In genomic region chr3:184362668-184363540, GRCh38 we compare ENCODE assay signal across 8 cellular contexts. TPM values are rescaled to one million over a fixed set of nuclear protein-coding genes. Genes with fewer than 3 reads are reported as not detected.
DNase-seq lines count a peak whose midpoint lies in the region; ATAC-seq and TF ChIP-seq lines count a peak whose summit lies in the region.

No MANE protein-coding gene starts in this region.

- peak overlapping the region; percentile 97 for H3K27ac Mint-ChIP-seq in Caco-2 (ENCODE audit: unreplicated experiment)
- H3K27ac Mint-ChIP-seq in activated CD8-positive, alpha-beta memory T cell treated with anti-CD3 and anti-CD28 coated beads, Interleukin-2, amount 10 ng/mL, durations not matched to agents 7 days and 5 days: peak overlapping the region; percentile 96

- peaks cover 49% of the 10 kb centered on the region for H3K36me3 Mint-ChIP-seq in Caco-2 (ENCODE audit: insufficient read depth, unreplicated experiment)
- peaks cover 29% of the 10 kb centered on the region for H3K36me3 Mint-ChIP-seq in activated CD8-positive, alpha-beta memory T cell treated with anti-CD3 and anti-CD28 coated beads, Interleukin-2, amount 10 ng/mL, durations not matched to agents 7 days and 5 days

- H3K27me3 ChIP-seq in Caco-2 (replicated peaks; ENCODE audit: control insufficient read depth, insufficient read depth, low read length) (no peaks in the 10 kb centered on the region; the same call in 1 of the 2 replicates), endocrine pancreas (ENCODE audit: control insufficient read depth, insufficient read depth, low read length) (no peaks in the 10 kb centered on the region)

- intact Hi-C loops in Caco-2 (cut with micrococcal nuclease; ENCODE audit: unreplicated experiment): loop anchor here (1.0 kb wide), 1 partner anchor 49 kb away; the partner anchor contains the start of gene EIF4G1

- H3K27me3 Mint-ChIP-seq in Caco-2 (ENCODE audit: insufficient read depth, unreplicated experiment): no peaks in the 10 kb centered on the region
- H3K27me3 Mint-ChIP-seq in activated CD8-positive, alpha-beta memory T cell treated with anti-CD3 and anti-CD28 coated beads, Interleukin-2, amount 10 ng/mL, durations not matched to agents 7 days and 5 days: peaks cover 5% of the 10 kb centered on the region

- H3K9me3 ChIP-seq in Caco-2 (no peaks in the 10 kb centered on the region), endocrine pancreas (ENCODE audit: control insufficient read depth, low read length) (no peaks in the 10 kb centered on the region)

- CTCF ChIA-PET in Caco-2 (lab: Charles Lee): interaction anchor here (0.9 to 2.6 kb wide), 6 partner anchors 9 to 198 kb away, joined by 3 to 12 read pairs (median 4); partner anchors contain the start of genes EPHB3 and FAM131A
- CTCF ChIA-PET in activated CD8-positive, alpha-beta memory T cell treated with anti-CD3 and anti-CD28 coated beads, Interleukin-2, amount 10 ng/mL, durations not matched to agents 7 days and 5 days (lab: Charles Lee): interaction anchor here (1.2 to 1.6 kb wide), 6 partner anchors 9 to 478 kb away, joined by 3 to 11 read pairs (median 3); partner anchors contain the start of gene PARL

- H3K36me3 ChIP-seq in Caco-2 (ENCODE audit: control insufficient read depth, insufficient read depth, low read length): peaks cover 1% of the 10 kb centered on the region; the same call in 1 of the 2 replicates
- peaks cover 2% of the 10 kb centered on the region for H3K36me3 ChIP-seq in endocrine pancreas (ENCODE audit: control insufficient read depth, insufficient read depth, low read length)

- peaks cover 11% of the 10 kb centered on the region for H3K4me1 Mint-ChIP-seq in Caco-2 (ENCODE audit: low read depth, unreplicated experiment)
- H3K4me1 Mint-ChIP-seq in activated CD8-positive, alpha-beta memory T cell treated with anti-CD3 and anti-CD28 coated beads, Interleukin-2, amount 10 ng/mL, durations not matched to agents 7 days and 5 days: peaks cover 36% of the 10 kb centered on the region

- H3K9me3 Mint-ChIP-seq in Caco-2 (ENCODE audit: unreplicated experiment): no peaks in the 10 kb centered on the region
- H3K9me3 Mint-ChIP-seq in activated CD8-positive, alpha-beta memory T cell treated with anti-CD3 and anti-CD28 coated beads, Interleukin-2, amount 10 ng/mL, durations not matched to agents 7 days and 5 days (ENCODE audit: low read depth): no peaks in the 10 kb centered on the region

- H3K4me3 Mint-ChIP-seq in Caco-2 (ENCODE audit: unreplicated experiment): peak overlapping the region; percentile 97
- peak overlapping the region; percentile 94 for H3K4me3 Mint-ChIP-seq in activated CD8-positive, alpha-beta memory T cell treated with anti-CD3 and anti-CD28 coated beads, Interleukin-2, amount 10 ng/mL, durations not matched to agents 7 days and 5 days

- peak; percentile 87 for ATAC-seq in GM21360 (IDR thresholded peaks at IDR 0.05; ENCODE audit: unreplicated experiment)
- peak; percentile 86 for ATAC-seq in activated CD8-positive, alpha-beta memory T cell treated with anti-CD3 and anti-CD28 coated beads, Interleukin-2, amount 10 ng/mL, durations not matched to agents 7 days and 5 days

- peak; percentile 61 to 66 for TF ChIP-seq CTCF in Caco-2 (IDR thresholded peaks at IDR 0.05; ENCODE audit: insufficient read depth in 1 of 2, low read depth in 1 of 2, low read length in 1 of 2, severe bottlenecking in 1 of 2, unreplicated experiment in 1 of 2)

- DNase-seq in Caco-2: peak; percentile 98 to 99
- DNase-seq in HT1080 (ENCODE audit: low read depth): peak; percentile 99
- peak; percentile 99 to 100 for DNase-seq in NOMO-1 (lab: John Stamatoyannopoulos, UW; ENCODE audit: unreplicated experiment in 2 of 2)
- DNase-seq in activated CD8-positive, alpha-beta memory T cell treated with anti-CD3 and anti-CD28 coated beads, Interleukin-2, amount 10 ng/mL, durations not matched to agents 7 days and 5 days: peak; percentile 99
- DNase-seq in mesenteric fat pad (ENCODE audit: low spot score): peak; percentile 97
- peak; percentile 94 for DNase-seq in stimulated activated CD8-positive, alpha-beta memory T cell treated with anti-CD3 and anti-CD28 coated beads, Interleukin-15, amount 100 ng/mL, for 24 hours (ENCODE audit: low read depth)

- POLR2A ChIA-PET in Caco-2 (lab: Charles Lee): interaction anchor here (0.6 to 1.7 kb wide), 6 partner anchors 10 to 199 kb away, joined by 4 to 8 read pairs (median 5); partner anchors contain the start of gene EPHB3

- peak overlapping the region; percentile 79 for H3K9ac ChIP-seq in endocrine pancreas (ENCODE audit: control insufficient read depth, insufficient read depth, low read length)

- BruUV-seq in Caco-2 (replicated peaks; lab: Mats Ljungman, UMichigan): no TSS peak

- H3K4me3 ChIP-seq in Caco-2 (ENCODE audit: low read depth, low read length) (peak overlapping the region; percentile 74), endocrine pancreas (ENCODE audit: control insufficient read depth, insufficient read depth, low read length) (peak overlapping the region; percentile 62)

- H3K4me1 ChIP-seq in Caco-2: peaks cover 6% of the 10 kb centered on the region; the same call in 1 of the 2 replicates
- no peaks in the 10 kb centered on the region for H3K4me1 ChIP-seq in endocrine pancreas (ENCODE audit: control insufficient read depth, insufficient read depth, low read length)

RNA-seq across cellular contexts. Expression of gene POLR2H, which starts 1.4 kb away (rescaled TPM):
- total RNA-seq in Caco-2 (2022) (96.4 and 101 TPM in 2 replicates), mesenteric fat pad (51.7 TPM)
- total RNA-seq in HT1080 (2014; rRNA removed; shearing (Covaris generic)): 327 and 330 TPM in 2 replicates
- 326 and 401 TPM in 2 replicates for polyA plus RNA-seq in HT1080 (2015; cell fraction: cytosol; rRNA removed)
- polyA plus RNA-seq in HT1080 (2015; cell fraction: nucleus; rRNA removed): 386 and 402 TPM in 2 replicates
- total RNA-seq in activated CD8-positive, alpha-beta memory T cell treated with anti-CD3 and anti-CD28 coated beads, Interleukin-2, amount 10 ng/mL, durations not matched to agents 7 days and 5 days: 100 to 1,000 TPM in 1 of 2 experiments, 10 to 100 TPM in 1; 84.3 to 104 TPM

RNA-seq across cellular contexts. Expression of gene CLCN2, which starts 1.5 kb away (rescaled TPM):
- total RNA-seq in Caco-2 (2022) (23.0 and 28.6 TPM in 2 replicates), mesenteric fat pad (3.8 TPM)
- total RNA-seq in HT1080 (2014; rRNA removed; shearing (Covaris generic)): 13.9 and 21.1 TPM in 2 replicates
- polyA plus RNA-seq in HT1080 (2015; cell fraction: cytosol; rRNA removed): 6.2 and 7.1 TPM in 2 replicates
- polyA plus RNA-seq in HT1080 (2015; cell fraction: nucleus; rRNA removed): 27.3 and 34.5 TPM in 2 replicates
- total RNA-seq in activated CD8-positive, alpha-beta memory T cell treated with anti-CD3 and anti-CD28 coated beads, Interleukin-2, amount 10 ng/mL, durations not matched to agents 7 days and 5 days: 1 to 10 TPM; 3.4 to 4.1 TPM

RNA-seq across cellular contexts. Expression of gene THPO, which starts 15.1 kb away (rescaled TPM):
- total RNA-seq in Caco-2 (2022) (1.4 and 1.6 TPM in 2 replicates), mesenteric fat pad (1.1 TPM)
- not detected in 2 replicates for total RNA-seq in HT1080 (2014; rRNA removed; shearing (Covaris generic))
- 0.08 and 0.34 TPM in 2 replicates for polyA plus RNA-seq in HT1080 (2015; cell fraction: cytosol; rRNA removed)
- polyA plus RNA-seq in HT1080 (2015; cell fraction: nucleus; rRNA removed): 0.28 TPM in 1 of 2 replicates, not detected in the other
- not detected for total RNA-seq in activated CD8-positive, alpha-beta memory T cell treated with anti-CD3 and anti-CD28 coated beads, Interleukin-2, amount 10 ng/mL, durations not matched to agents 7 days and 5 days

RNA-seq across cellular contexts. Expression of gene CHRD, which starts 16.9 kb away (rescaled TPM):
- 5.5 and 6.4 TPM in 2 replicates for total RNA-seq in Caco-2 (2022)
- 0.43 and 1.2 TPM in 2 replicates for total RNA-seq in HT1080 (2014; rRNA removed; shearing (Covaris generic))
- 0.35 and 0.47 TPM in 2 replicates for polyA plus RNA-seq in HT1080 (2015; cell fraction: cytosol; rRNA removed)
- polyA plus RNA-seq in HT1080 (2015; cell fraction: nucleus; rRNA removed): 1.8 and 7.7 TPM in 2 replicates
- total RNA-seq in activated CD8-positive, alpha-beta memory T cell treated with anti-CD3 and anti-CD28 coated beads, Interleukin-2, amount 10 ng/mL, durations not matched to agents 7 days and 5 days: not detected
- total RNA-seq in mesenteric fat pad: 11.3 TPM

RNA-seq across cellular contexts. Expression of gene FAM131A, which starts 25.5 kb away (rescaled TPM):
- total RNA-seq in Caco-2 (2022): 6.1 and 6.7 TPM in 2 replicates
- 61.8 and 71.7 TPM in 2 replicates for total RNA-seq in HT1080 (2014; rRNA removed; shearing (Covaris generic))
- 66.2 and 70.4 TPM in 2 replicates for polyA plus RNA-seq in HT1080 (2015; cell fraction: cytosol; rRNA removed)
- polyA plus RNA-seq in HT1080 (2015; cell fraction: nucleus; rRNA removed): 70.6 and 75.6 TPM in 2 replicates
- 1 to 10 TPM; 3.1 to 4.5 TPM for total RNA-seq in activated CD8-positive, alpha-beta memory T cell treated with anti-CD3 and anti-CD28 coated beads, Interleukin-2, amount 10 ng/mL, durations not matched to agents 7 days and 5 days
- total RNA-seq in mesenteric fat pad: 24.4 TPM

Comparison
In these comparisons a context has a peak if more than half of its experiments do, and no peak if none do; other contexts are left out.
1. Peak in every context shown above with its lines: DNase-seq, ATAC-seq and H3K4me3 ChIP-seq.